27 cellular contexts compared by ENCODE assay signal in genomic region chr7:156049366-156049765, GRCh38.
"Had no signal": no experiment of that assay in that cellular context is flagged by ENCODE, and none has a peak within 500 bp of the region (broad histone marks: within the 10 kb centered on the region; RNA-seq: fewer than 3 reads in every experiment).

No MANE protein-coding gene starts in this region.

- H3K4me3 Mint-ChIP-seq: activated CD4-positive, alpha-beta memory T cell treated with anti-CD3 and anti-CD28 coated beads for 36 hours; activated CD4-positive, alpha-beta T cell treated with anti-CD3 and anti-CD28 coated beads for 36 hours; activated CD4-positive, alpha-beta T cell treated with anti-CD3 and anti-CD28 coated beads, Interleukin-2, amount 10 ng/mL, durations not matched to agents 24 days and 14 days; activated naive CD4-positive, alpha-beta T cell treated with anti-CD3 and anti-CD28 coated beads, Interleukin-2, amount 50 U/mL, for 24 hours; activated naive CD8-positive, alpha-beta T cell treated with anti-CD3 and anti-CD28 coated beads for 36 hours; activated naive CD8-positive, alpha-beta T cell treated with anti-CD3 and anti-CD28 coated beads, Interleukin-2, amount 50 U/mL, for 24 hours; activated T-cell treated with anti-CD3 and anti-CD28 coated beads, Interleukin-2, amount 50 U/mL, for 4 hours; activated T-helper 17 cell treated with anti-CD3 and anti-CD28 coated beads, Interleukin-2, amount 50 U/mL, for 72 hours; effector memory CD8-positive, alpha-beta T cell had no signal

- H3K4me3 ChIP-seq: adrenal gland, body of pancreas, esophagus muscularis mucosa, gastrocnemius medialis had no signal

- H3K9me3 ChIP-seq: adrenal gland, esophagus muscularis mucosa, gastrocnemius medialis had no signal

- H3K9me3 Mint-ChIP-seq: activated CD4-positive, alpha-beta T cell treated with anti-CD3 and anti-CD28 coated beads, Interleukin-2, amount 10 ng/mL, durations not matched to agents 24 days and 14 days; activated naive CD4-positive, alpha-beta T cell treated with anti-CD3 and anti-CD28 coated beads, Interleukin-2, amount 50 U/mL, for 24 hours; activated T-cell treated with anti-CD3 and anti-CD28 coated beads, Interleukin-2, amount 50 U/mL, for 4 hours had no signal

- H3K36me3 Mint-ChIP-seq: activated CD4-positive, alpha-beta memory T cell treated with anti-CD3 and anti-CD28 coated beads for 36 hours; activated naive CD4-positive, alpha-beta T cell treated with anti-CD3 and anti-CD28 coated beads, Interleukin-2, amount 50 U/mL, for 24 hours; activated naive CD8-positive, alpha-beta T cell treated with anti-CD3 and anti-CD28 coated beads for 36 hours had no signal

- H3K4me1 Mint-ChIP-seq: activated CD4-positive, alpha-beta T cell treated with anti-CD3 and anti-CD28 coated beads for 36 hours; activated CD4-positive, alpha-beta T cell treated with anti-CD3 and anti-CD28 coated beads, Interleukin-2, amount 10 ng/mL, durations not matched to agents 24 days and 14 days; activated naive CD4-positive, alpha-beta T cell treated with anti-CD3 and anti-CD28 coated beads, Interleukin-2, amount 50 U/mL, for 24 hours; activated naive CD8-positive, alpha-beta T cell treated with anti-CD3 and anti-CD28 coated beads for 36 hours; activated naive CD8-positive, alpha-beta T cell treated with anti-CD3 and anti-CD28 coated beads, Interleukin-2, amount 50 U/mL, for 24 hours; activated T-helper 17 cell treated with anti-CD3 and anti-CD28 coated beads, Interleukin-2, amount 50 U/mL, for 72 hours had no signal

- H3K27me3 ChIP-seq: adrenal gland, body of pancreas, foreskin keratinocyte, gastrocnemius medialis had no signal

- H3K27me3 Mint-ChIP-seq: activated CD4-positive, alpha-beta memory T cell treated with anti-CD3 and anti-CD28 coated beads for 36 hours; activated CD4-positive, alpha-beta T cell treated with anti-CD3 and anti-CD28 coated beads for 36 hours; activated CD4-positive, alpha-beta T cell treated with anti-CD3 and anti-CD28 coated beads, Interleukin-2, amount 10 ng/mL, durations not matched to agents 24 days and 14 days; activated naive CD4-positive, alpha-beta T cell treated with anti-CD3 and anti-CD28 coated beads, Interleukin-2, amount 50 U/mL, for 24 hours; activated naive CD8-positive, alpha-beta T cell treated with anti-CD3 and anti-CD28 coated beads for 36 hours; activated T-helper 17 cell treated with anti-CD3 and anti-CD28 coated beads, Interleukin-2, amount 50 U/mL, for 72 hours; effector memory CD8-positive, alpha-beta T cell had no signal

- H3K27ac Mint-ChIP-seq: activated CD4-positive, alpha-beta memory T cell treated with anti-CD3 and anti-CD28 coated beads for 36 hours; activated CD4-positive, alpha-beta T cell treated with anti-CD3 and anti-CD28 coated beads for 36 hours; activated CD4-positive, alpha-beta T cell treated with anti-CD3 and anti-CD28 coated beads, Interleukin-2, amount 10 ng/mL, durations not matched to agents 24 days and 14 days; activated naive CD4-positive, alpha-beta T cell treated with anti-CD3 and anti-CD28 coated beads, Interleukin-2, amount 50 U/mL, for 24 hours; activated naive CD8-positive, alpha-beta T cell treated with anti-CD3 and anti-CD28 coated beads for 36 hours; activated naive CD8-positive, alpha-beta T cell treated with anti-CD3 and anti-CD28 coated beads, Interleukin-2, amount 50 U/mL, for 24 hours; activated T-helper 17 cell treated with anti-CD3 and anti-CD28 coated beads, Interleukin-2, amount 50 U/mL, for 72 hours; effector memory CD8-positive, alpha-beta T cell had no signal

- H3K27ac ChIP-seq: adrenal gland, body of pancreas, esophagus muscularis mucosa, foreskin keratinocyte, gastrocnemius medialis had no signal

- DNase-seq: activated CD4-positive, alpha-beta memory T cell treated with anti-CD3 and anti-CD28 coated beads for 36 hours; activated CD4-positive, alpha-beta T cell treated with anti-CD3 and anti-CD28 coated beads for 36 hours; activated CD4-positive, alpha-beta T cell treated with anti-CD3 and anti-CD28 coated beads, Interleukin-2, amount 10 ng/mL, durations not matched to agents 24 days and 14 days; activated CD4-positive, CD25-positive, alpha-beta regulatory T cell; activated CD4-positive, CD25-positive, alpha-beta regulatory T cell treated with anti-CD3 and anti-CD28 coated beads, Interleukin-2, amount 50 U/mL, for 72 hours; activated CD8-positive, alpha-beta memory T cell treated with anti-CD3 and anti-CD28 coated beads for 24 hours; activated effector memory CD4-positive, alpha-beta T cell treated with Interleukin-2 at 50 U/mL for 16 hours; activated gamma-delta T cell treated with Interleukin-2 at 50 U/mL for 16 hours; activated naive CD8-positive, alpha-beta T cell treated with anti-CD3 and anti-CD28 coated beads for 36 hours; activated naive CD8-positive, alpha-beta T cell treated with anti-CD3 and anti-CD28 coated beads, Interleukin-2, amount 50 U/mL, for 24 hours; activated T-cell treated with anti-CD3 and anti-CD28 coated beads, Interleukin-2, amount 50 U/mL, for 4 hours; amygdala; body of pancreas; caudate nucleus; cortex of kidney; dermis blood vessel endothelial cell; effector CD4-positive, alpha-beta T cell; effector memory CD8-positive, alpha-beta T cell; erythroblast; foreskin keratinocyte; gastrocnemius medialis; glutamatergic neuron; T-helper 2 cell had no signal

- ATAC-seq: activated CD4-positive, alpha-beta T cell treated with anti-CD3 and anti-CD28 coated beads for 36 hours; activated naive CD8-positive, alpha-beta T cell treated with anti-CD3 and anti-CD28 coated beads, Interleukin-2, amount 50 U/mL, for 24 hours; activated T-cell treated with anti-CD3 and anti-CD28 coated beads, Interleukin-2, amount 50 U/mL, for 4 hours; activated T-helper 17 cell treated with anti-CD3 and anti-CD28 coated beads, Interleukin-2, amount 50 U/mL, for 72 hours; body of pancreas; effector memory CD8-positive, alpha-beta T cell; foreskin keratinocyte; gastrocnemius medialis had no signal

- H3K4me1 ChIP-seq: adrenal gland, body of pancreas, esophagus muscularis mucosa, foreskin keratinocyte, gastrocnemius medialis had no signal

- H3K36me3 ChIP-seq: adrenal gland, esophagus muscularis mucosa, gastrocnemius medialis had no signal
